25 cellular contexts compared by ENCODE assay signal in genomic region chr13:59891053-59891452, GRCh38.
"Had no signal": no experiment of that assay in that cellular context is flagged by ENCODE, and none has a peak within 500 bp of the region (broad histone marks: within the 10 kb centered on the region; RNA-seq: fewer than 3 reads in every experiment).

No MANE protein-coding gene starts in this region.

- H3K4me3 ChIP-seq: dorsolateral prefrontal cortex, esophagus muscularis mucosa, heart right ventricle, left lung, ovary, right atrium auricular region, sigmoid colon, stomach, thyroid gland, vagina had no signal

- H3K27me3 ChIP-seq: esophagus muscularis mucosa, heart right ventricle, left lung, ovary, right atrium auricular region, sigmoid colon, stomach, thyroid gland, vagina had no signal

- H3K27ac ChIP-seq: dorsolateral prefrontal cortex, esophagus muscularis mucosa, heart right ventricle, left lung, ovary, right atrium auricular region, sigmoid colon, stomach, thyroid gland, vagina had no signal

- ATAC-seq: heart right ventricle; left cardiac atrium; left lung; naive thymus-derived CD8-positive, alpha-beta T cell; stimulated activated effector memory CD8-positive, alpha-beta T cell treated with anti-CD3 and anti-CD28 coated beads, Interleukin-12 subunit alpha, Interleukin-12 subunit beta, amount 100 ng/mL, for 72 hours had no signal

- H3K36me3 ChIP-seq: esophagus muscularis mucosa, heart right ventricle, left lung, ovary, right atrium auricular region, sigmoid colon, stomach, thyroid gland, vagina had no signal

- H3K9me3 ChIP-seq: esophagus muscularis mucosa, heart right ventricle, left lung, ovary, right atrium auricular region, sigmoid colon, stomach, thyroid gland, vagina had no signal

- H3K4me1 ChIP-seq: esophagus muscularis mucosa, heart right ventricle, left lung, right atrium auricular region, sigmoid colon, stomach, thyroid gland, vagina had no signal

- FAIRE-seq: colon had no signal

- DNase-seq: dorsolateral prefrontal cortex; effector CD4-positive, alpha-beta T cell; foreskin melanocyte; glutamatergic neuron; heart right ventricle; hippocampal formation; left cardiac atrium; left lung; mesendoderm; naive thymus-derived CD8-positive, alpha-beta T cell; nephron progenitor cell; nucleus accumbens; ovary; sigmoid colon; stimulated activated CD4-positive, alpha-beta T cell treated with anti-CD3 and anti-CD28 coated beads, Interleukin-2, amount 100 ng/mL, for 24 hours; stimulated activated CD4-positive, alpha-beta T cell treated with anti-CD3 and anti-CD28 coated beads, Interleukin-4, amount 100 ng/mL, for 24 hours; stimulated activated naive CD4-positive, alpha-beta T cell treated with Interleukin-2 at 50 U/mL for 16 hours; stomach; thyroid gland; trophoblast cell had no signal
